Comparison of ENCODE assay signal across 10 cellular contexts in genomic region chr16:2971134-2971984, GRCh38. TPM values are rescaled to one million over a fixed set of nuclear protein-coding genes. Genes with fewer than 3 reads are reported as not detected.
DNase-seq lines count a peak whose midpoint lies in the region; ATAC-seq, FAIRE-seq and TF ChIP-seq lines count a peak whose summit lies in the region.
"Had no signal": no experiment of that assay in that cellular context is flagged by ENCODE, and none has a peak within 500 bp of the region (broad histone marks: within the 10 kb centered on the region; RNA-seq: fewer than 3 reads in every experiment).

No MANE protein-coding gene starts in this region.

- H3K36me3 Mint-ChIP-seq in CD4-positive, alpha-beta T cell (ENCODE audit: low read depth) = no peaks in the 10 kb centered on the region
- peaks cover 26% of the 10 kb centered on the region for H3K36me3 Mint-ChIP-seq in activated CD8-positive, alpha-beta T cell treated with anti-CD3 and anti-CD28 coated beads, Interleukin-2, amount 10 ng/mL, durations not matched to agents 7 days and 5 days (ENCODE audit: low read depth)

- TF ChIP-seq RAD21 in HCT116 (IDR thresholded peaks at IDR 0.05; ENCODE audit: low read depth) = no peak

- POLR2A ChIA-PET in CD4-positive, alpha-beta T cell (lab: Charles Lee) = interaction anchor here (5.0 kb wide), 1 partner anchor 9 kb away, joined by 22 read pairs; the partner anchor contains the start of gene PKMYT1
- POLR2A ChIA-PET in HCT116 (lab: Charles Lee) = interaction anchor here (0.9 to 1.0 kb wide), 2 partner anchors 10 to 12 kb away, joined by 3 read pairs; no protein-coding TSS in a partner anchor
- POLR2A ChIA-PET in activated CD8-positive, alpha-beta T cell treated with anti-CD3 and anti-CD28 coated beads, Interleukin-2, amount 10 ng/mL, durations not matched to agents 7 days and 5 days (lab: Charles Lee) = interaction anchor here (2.4 kb wide), 1 partner anchor 10 kb away, joined by 13 read pairs; the partner anchor contains the start of gene PKMYT1

- no peak for TF ChIP-seq POLR2A in HCT116 (IDR thresholded peaks at IDR 0.05; ENCODE audit: borderline replicate concordance, extremely low read depth, insufficient read depth, insufficient read length)

- H3K27me3 ChIP-seq in CD4-positive, alpha-beta T cell (ENCODE audit: control insufficient read depth, insufficient read depth, low read length) = peaks cover 25% of the 10 kb centered on the region
- no peaks in the 10 kb centered on the region for H3K27me3 ChIP-seq in HCT116 (ENCODE audit: insufficient read depth, low read length)

- peaks cover 45% of the 10 kb centered on the region for H3K79me2 ChIP-seq in HCT116 (ENCODE audit: insufficient read depth, low read length)

- peaks cover 5 to 24% of the 10 kb centered on the region in 2 experiments; a peak in 3 of 4 replicates for H3K36me3 ChIP-seq in HCT116 (ENCODE audit: control insufficient read depth in 1 of 2, insufficient read depth in 2 of 2, low read length in 2 of 2)
- peaks cover 35% of the 10 kb centered on the region for H3K36me3 ChIP-seq in mesodermal cell (ENCODE audit: control insufficient read depth, insufficient read depth, low read length)

- H3K27me3 Mint-ChIP-seq in CD4-positive, alpha-beta T cell = peaks cover 22% of the 10 kb centered on the region
- peaks cover 9% of the 10 kb centered on the region for H3K27me3 Mint-ChIP-seq in activated CD8-positive, alpha-beta T cell treated with anti-CD3 and anti-CD28 coated beads, Interleukin-2, amount 10 ng/mL, durations not matched to agents 7 days and 5 days (ENCODE audit: low read depth)

- 97 to 98% methylated on average over 28 to 33 of the region's 35 CpGs for WGBS in mesodermal cell (ENCODE audit: insufficient coverage in 2 of 2), 2 experiments

- TF ChIP-seq CTCF in CD4-positive, alpha-beta T cell (IDR thresholded peaks at IDR 0.05) = no peak
- 0 out of 6 replicates have a peak, but pooled peaks of 1 of the 3 experiments have one; percentile 13 for TF ChIP-seq CTCF in HCT116 (IDR thresholded peaks at IDR 0.05 in 2 of 3, conservative IDR thresholded peaks at IDR 0.05 in 1 of 3; ENCODE audit: borderline replicate concordance in 1 of 3, insufficient read depth in 1 of 3, low read depth in 2 of 3, low read length in 2 of 3)

- H3K9me3 Mint-ChIP-seq in CD4-positive, alpha-beta T cell = no peaks in the 10 kb centered on the region
- H3K9me3 Mint-ChIP-seq in activated CD8-positive, alpha-beta T cell treated with anti-CD3 and anti-CD28 coated beads, Interleukin-2, amount 10 ng/mL, durations not matched to agents 7 days and 5 days (ENCODE audit: insufficient read depth) = no peaks in the 10 kb centered on the region

- DNase-seq in CD4-positive, alpha-beta T cell = no peak
- no peak for DNase-seq in HCT116 (ENCODE audit: low read depth, low spot score)
- no peak for DNase-seq in activated CD8-positive, alpha-beta T cell treated with anti-CD3 and anti-CD28 coated beads, Interleukin-2, amount 10 ng/mL, durations not matched to agents 7 days and 5 days
- DNase-seq in kidney glomerular epithelial cell (lab: John Stamatoyannopoulos, UW) = no peak
- DNase-seq in RCC 7860 (ENCODE audit: low spot score) = no peak
- no peak for DNase-seq in SHP77 treated with DMSO at 0.1 percent for 48 hours (lab: John Stamatoyannopoulos, UW)
- DNase-seq: NCI-H510A; stimulated activated naive CD4-positive, alpha-beta T cell had no signal

- peak overlapping the region; percentile 67 for H3K4me3 Mint-ChIP-seq in CD4-positive, alpha-beta T cell
- H3K4me3 Mint-ChIP-seq in activated CD8-positive, alpha-beta T cell treated with anti-CD3 and anti-CD28 coated beads, Interleukin-2, amount 10 ng/mL, durations not matched to agents 7 days and 5 days = peak overlapping the region; percentile 79

- peak overlapping the region; percentile 89 for H3K4me2 ChIP-seq in HCT116 (ENCODE audit: low read length)

- H3K4me1 Mint-ChIP-seq in CD4-positive, alpha-beta T cell (ENCODE audit: low read depth) = peaks cover 19% of the 10 kb centered on the region
- peaks cover 30% of the 10 kb centered on the region for H3K4me1 Mint-ChIP-seq in activated CD8-positive, alpha-beta T cell treated with anti-CD3 and anti-CD28 coated beads, Interleukin-2, amount 10 ng/mL, durations not matched to agents 7 days and 5 days (ENCODE audit: low read depth)

- H4K20me1 ChIP-seq in HCT116 (ENCODE audit: insufficient read depth) = peaks cover 6% of the 10 kb centered on the region; the same call in 1 of the 2 replicates

- no peak for ATAC-seq in CD4-positive, alpha-beta T cell (ENCODE audit: poor library complexity)
- ATAC-seq in HCT116 (no peak), GM19452 (IDR thresholded peaks at IDR 0.05; ENCODE audit: unreplicated experiment) (no peak)
- no peak for ATAC-seq in activated CD8-positive, alpha-beta T cell treated with anti-CD3 and anti-CD28 coated beads, Interleukin-2, amount 10 ng/mL, durations not matched to agents 7 days and 5 days

- no peak overlapping the region for H3K27ac ChIP-seq in CD4-positive, alpha-beta T cell (ENCODE audit: low read depth, low read length)
- peak overlapping the region; percentile 95 for H3K27ac ChIP-seq in HCT116 (ENCODE audit: low read depth, low read length)
- no peak overlapping the region for H3K27ac ChIP-seq in mesodermal cell (ENCODE audit: low read depth, low read length, severe bottlenecking)

- peak overlapping the region; percentile 66 to 79 for H3K4me3 ChIP-seq in HCT116 (replicated peaks in 1 of 2; ENCODE audit: low read depth in 1 of 2, low read length in 2 of 2)
- peak overlapping the region; percentile 64 for H3K4me3 ChIP-seq in mesodermal cell (ENCODE audit: extremely low read depth, insufficient read depth, low read length, poor library complexity, severe bottlenecking)

- H3K27ac Mint-ChIP-seq in CD4-positive, alpha-beta T cell = no peak overlapping the region
- H3K27ac Mint-ChIP-seq in activated CD8-positive, alpha-beta T cell treated with anti-CD3 and anti-CD28 coated beads, Interleukin-2, amount 10 ng/mL, durations not matched to agents 7 days and 5 days = peak overlapping the region; percentile 68

- H3K9me2 ChIP-seq in HCT116 (ENCODE audit: insufficient read depth) = no peaks in the 10 kb centered on the region

- intact Hi-C loops in CD4-positive, alpha-beta T cell (cut with DNase I, micrococcal nuclease) = no loop called here
- intact Hi-C loops in HCT116 (cut with micrococcal nuclease) = no loop called here

- CTCF ChIA-PET in CD4-positive, alpha-beta T cell (lab: Charles Lee) = no interaction called here
- CTCF ChIA-PET in HCT116 (lab: Charles Lee) = interaction anchor here (1.1 kb wide), 1 partner anchor 186 kb away, joined by 3 read pairs; no protein-coding TSS in a partner anchor
- CTCF ChIA-PET in activated CD8-positive, alpha-beta T cell treated with anti-CD3 and anti-CD28 coated beads, Interleukin-2, amount 10 ng/mL, durations not matched to agents 7 days and 5 days (lab: Charles Lee) = interaction anchor here (0.7 to 2.0 kb wide), 3 partner anchors 9 to 32 kb away, joined by 3 to 5 read pairs (median 5); no protein-coding TSS in a partner anchor

- H3K4me1 ChIP-seq in HCT116 (ENCODE audit: control insufficient read depth in 1 of 2, insufficient read depth in 2 of 2, low read length in 2 of 2) = peaks cover 11 to 40% of the 10 kb centered on the region in 2 experiments
- H3K4me1 ChIP-seq in mesodermal cell (ENCODE audit: control insufficient read depth, insufficient read depth, low read length, poor library complexity, severe bottlenecking) = no peaks in the 10 kb centered on the region

- no peak overlapping the region for H2AFZ ChIP-seq in HCT116 (ENCODE audit: low read depth, low read length, poor library complexity, severe bottlenecking)

- H3K9me3 ChIP-seq in CD4-positive, alpha-beta T cell (ENCODE audit: control insufficient read depth, low read length) = no peaks in the 10 kb centered on the region
- H3K9me3 ChIP-seq in HCT116 (ENCODE audit: control insufficient read depth in 1 of 2, insufficient read depth in 1 of 2, low read depth in 1 of 2, low read length in 2 of 2) (no peaks in the 10 kb centered on the region), mesodermal cell (ENCODE audit: control insufficient read depth, low read length) (no peaks in the 10 kb centered on the region)

- BruUV-seq in HCT116 (replicated peaks; lab: Mats Ljungman, UMichigan) = no TSS peak

- FAIRE-seq in RCC 7860 (lab: Jason Lieb, UNC) = no peak

- peak overlapping the region; percentile 91 for H3K9ac ChIP-seq in HCT116 (ENCODE audit: low read length)

- RAD21 ChIA-PET in HCT116 (lab: Charles Lee; ENCODE audit: low non-redundant PET in 1 of 2, low total read pairs in 2 of 2, uncharacterized antibody in 2 of 2, unreplicated experiment in 2 of 2) = no interaction called here

RNA-seq across cellular contexts. Expression of gene PAQR4, which starts 2.2 kb away (rescaled TPM):
- under 1 TPM; 0.39 to 0.44 TPM for total RNA-seq in CD4-positive, alpha-beta T cell
- 45.6 TPM for total RNA-seq in HCT116 (2021; ENCODE audit: unreplicated experiment)
- polyA plus RNA-seq in HCT116 (2012) = 24.8 and 27.4 TPM in 2 replicates
- 10 to 100 TPM; 53.6 to 57.7 TPM for total RNA-seq in activated CD8-positive, alpha-beta T cell treated with anti-CD3 and anti-CD28 coated beads, Interleukin-2, amount 10 ng/mL, durations not matched to agents 7 days and 5 days
- 10.6 TPM for polyA plus RNA-seq in mesodermal cell (2013, experiment 1 of 2)
- 9.6 TPM for polyA plus RNA-seq in mesodermal cell (2013, experiment 2 of 2)

RNA-seq across cellular contexts. Expression of gene KREMEN2, which starts 7.3 kb away (rescaled TPM):
- total RNA-seq in CD4-positive, alpha-beta T cell = not detected
- total RNA-seq in HCT116 (2021; ENCODE audit: unreplicated experiment) = 14.1 TPM
- polyA plus RNA-seq in HCT116 (2012) = 5.7 and 6.9 TPM in 2 replicates
- total RNA-seq in activated CD8-positive, alpha-beta T cell treated with anti-CD3 and anti-CD28 coated beads, Interleukin-2, amount 10 ng/mL, durations not matched to agents 7 days and 5 days = under 1 TPM in 1 of 2 experiments, not detected in 1; 0.18 TPM
- 2.3 TPM for polyA plus RNA-seq in mesodermal cell (2013, experiment 1 of 2)
- 1.6 TPM for polyA plus RNA-seq in mesodermal cell (2013, experiment 2 of 2)

RNA-seq across cellular contexts. Expression of gene PKMYT1, which starts 8.9 kb away (rescaled TPM):
- total RNA-seq in CD4-positive, alpha-beta T cell = under 1 TPM; 0.47 to 0.60 TPM
- 104 TPM for total RNA-seq in HCT116 (2021; ENCODE audit: unreplicated experiment)
- 59.4 and 70.5 TPM in 2 replicates for polyA plus RNA-seq in HCT116 (2012)
- total RNA-seq in activated CD8-positive, alpha-beta T cell treated with anti-CD3 and anti-CD28 coated beads, Interleukin-2, amount 10 ng/mL, durations not matched to agents 7 days and 5 days = 100 to 1,000 TPM; 144 to 160 TPM
- polyA plus RNA-seq in mesodermal cell (2013, experiment 1 of 2) = 26.0 TPM
- polyA plus RNA-seq in mesodermal cell (2013, experiment 2 of 2) = 21.5 TPM

RNA-seq across cellular contexts. Expression of gene CLDN9, which starts 41.4 kb away (rescaled TPM):
- total RNA-seq in CD4-positive, alpha-beta T cell = not detected
- total RNA-seq in HCT116 (2021; ENCODE audit: unreplicated experiment) = 0.76 TPM
- 0.96 and 1.4 TPM in 2 replicates for polyA plus RNA-seq in HCT116 (2012)
- total RNA-seq in activated CD8-positive, alpha-beta T cell treated with anti-CD3 and anti-CD28 coated beads, Interleukin-2, amount 10 ng/mL, durations not matched to agents 7 days and 5 days = under 1 TPM in 1 of 2 experiments, not detected in 1; 0.16 TPM
- polyA plus RNA-seq in mesodermal cell (2013, experiment 1 of 2) = not detected
- not detected for polyA plus RNA-seq in mesodermal cell (2013, experiment 2 of 2)

RNA-seq across cellular contexts. Expression of gene CLDN6, which starts 46.6 kb away (rescaled TPM):
- total RNA-seq in CD4-positive, alpha-beta T cell = not detected
- total RNA-seq in HCT116 (2021; ENCODE audit: unreplicated experiment) = 0.49 TPM
- 0.11 and 0.21 TPM in 2 replicates for polyA plus RNA-seq in HCT116 (2012)
- total RNA-seq in activated CD8-positive, alpha-beta T cell treated with anti-CD3 and anti-CD28 coated beads, Interleukin-2, amount 10 ng/mL, durations not matched to agents 7 days and 5 days = not detected
- 55.8 TPM for polyA plus RNA-seq in mesodermal cell (2013, experiment 1 of 2)
- 47.6 TPM for polyA plus RNA-seq in mesodermal cell (2013, experiment 2 of 2)

Comparison
In these comparisons a context has a peak if more than half of its experiments do, and no peak if none do; other contexts are left out.
1. RNA of gene PAQR4, which starts 2.2 kb away (total RNA-seq): 53.6 to 57.7 TPM in activated CD8-positive, alpha-beta T cell treated with anti-CD3 and anti-CD28 coated beads, Interleukin-2, amount 10 ng/mL, durations not matched to agents 7 days and 5 days and 45.6 TPM in HCT116 (single experiment); 0.39 to 0.44 TPM in CD4-positive, alpha-beta T cell; every median in the first group is over 10 times any median in the second.
2. RNA of gene KREMEN2, which starts 7.3 kb away (total RNA-seq): 14.1 TPM in HCT116 (single experiment); 0.18 TPM in activated CD8-positive, alpha-beta T cell treated with anti-CD3 and anti-CD28 coated beads, Interleukin-2, amount 10 ng/mL, durations not matched to agents 7 days and 5 days and not detected in CD4-positive, alpha-beta T cell; every median in the first group is over 10 times any median in the second.
3. RNA of gene PKMYT1, which starts 8.9 kb away (total RNA-seq): 144 to 160 TPM in activated CD8-positive, alpha-beta T cell treated with anti-CD3 and anti-CD28 coated beads, Interleukin-2, amount 10 ng/mL, durations not matched to agents 7 days and 5 days and 104 TPM in HCT116 (single experiment); 0.47 to 0.60 TPM in CD4-positive, alpha-beta T cell; every median in the first group is over 10 times any median in the second.